Comparison of ENCODE assay signal across 31 cellular contexts in the genomic region with DNA sequence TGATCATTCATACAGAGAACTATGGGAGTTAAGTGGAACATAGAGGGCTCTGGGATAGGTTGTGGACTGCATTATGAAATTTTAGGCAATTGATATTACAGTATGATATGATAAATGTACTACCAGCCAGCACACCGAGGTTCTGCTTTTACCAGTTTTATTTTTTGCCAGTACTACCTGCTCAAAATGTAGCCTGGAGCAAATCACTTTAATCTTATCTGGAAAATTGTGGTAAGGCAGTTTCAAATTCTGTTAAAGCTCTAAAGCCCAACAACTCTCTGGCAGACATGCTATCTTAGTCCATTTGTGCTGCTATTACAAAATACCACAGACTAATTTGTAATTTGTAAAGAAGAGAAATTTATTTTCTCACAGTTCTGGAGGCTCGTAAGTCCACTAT.
"Had no signal": no experiment of that assay in that cellular context is flagged by ENCODE, and none has a peak within 500 bp of the region (broad histone marks: within the 10 kb centered on the region; RNA-seq: fewer than 3 reads in every experiment).

No MANE protein-coding gene starts in this region.

- H3K4me3 Mint-ChIP-seq: activated CD4-positive, alpha-beta memory T cell treated with anti-CD3 and anti-CD28 coated beads, Interleukin-2, amount 10 ng/mL, durations not matched to agents 7 days and 5 days; activated CD4-positive, alpha-beta T cell treated with anti-CD3 and anti-CD28 coated beads, Interleukin-2, amount 10 ng/mL, durations not matched to agents 7 days and 5 days; activated naive CD4-positive, alpha-beta T cell treated with anti-CD3 and anti-CD28 coated beads, Interleukin-2, amount 10 ng/mL, durations not matched to agents 7 days and 5 days; activated naive CD8-positive, alpha-beta T cell treated with anti-CD3 and anti-CD28 coated beads, Interleukin-2, amount 10 ng/mL, durations not matched to agents 7 days and 5 days; activated T-cell treated with anti-CD3 and anti-CD28 coated beads, Interleukin-2, amount 50 U/mL, for 24 hours; activated T-cell treated with anti-CD3 and anti-CD28 coated beads, Interleukin-2, amount 50 U/mL, for 72 hours; effector memory CD8-positive, alpha-beta T cell had no signal

- H3K4me2 ChIP-seq: hepatocyte had no signal

- H3K9me3 ChIP-seq: body of pancreas, esophagus muscularis mucosa, gastroesophageal sphincter, heart right ventricle had no signal

- H3K9me3 Mint-ChIP-seq: activated CD4-positive, alpha-beta memory T cell treated with anti-CD3 and anti-CD28 coated beads, Interleukin-2, amount 10 ng/mL, durations not matched to agents 7 days and 5 days; activated CD4-positive, alpha-beta T cell treated with anti-CD3 and anti-CD28 coated beads, Interleukin-2, amount 10 ng/mL, durations not matched to agents 7 days and 5 days; activated naive CD4-positive, alpha-beta T cell treated with anti-CD3 and anti-CD28 coated beads, Interleukin-2, amount 10 ng/mL, durations not matched to agents 7 days and 5 days; activated naive CD4-positive, alpha-beta T cell treated with anti-CD3 and anti-CD28 coated beads, Interleukin-2, amount 50 U/mL, for 72 hours; activated naive CD8-positive, alpha-beta T cell treated with anti-CD3 and anti-CD28 coated beads, Interleukin-2, amount 10 ng/mL, durations not matched to agents 7 days and 5 days; activated T-cell treated with anti-CD3 and anti-CD28 coated beads, Interleukin-2, amount 50 U/mL, for 24 hours; effector memory CD8-positive, alpha-beta T cell had no signal

- H3K79me2 ChIP-seq: hepatocyte had no signal

- H3K4me1 Mint-ChIP-seq: activated CD4-positive, alpha-beta memory T cell treated with anti-CD3 and anti-CD28 coated beads, Interleukin-2, amount 10 ng/mL, durations not matched to agents 7 days and 5 days; activated CD4-positive, alpha-beta T cell treated with anti-CD3 and anti-CD28 coated beads, Interleukin-2, amount 10 ng/mL, durations not matched to agents 7 days and 5 days; activated naive CD4-positive, alpha-beta T cell treated with anti-CD3 and anti-CD28 coated beads, Interleukin-2, amount 10 ng/mL, durations not matched to agents 7 days and 5 days; activated naive CD8-positive, alpha-beta T cell treated with anti-CD3 and anti-CD28 coated beads, Interleukin-2, amount 10 ng/mL, durations not matched to agents 7 days and 5 days had no signal

- H2AFZ ChIP-seq: hepatocyte had no signal

- H3K4me3 ChIP-seq: body of pancreas, esophagus muscularis mucosa, gastroesophageal sphincter, heart right ventricle, hepatocyte had no signal

- H3K27ac ChIP-seq: body of pancreas, esophagus muscularis mucosa, gastroesophageal sphincter, heart right ventricle, hepatocyte had no signal

- H3K27me3 ChIP-seq: body of pancreas, esophagus muscularis mucosa, gastroesophageal sphincter, heart right ventricle, hepatocyte had no signal

- ATAC-seq: activated naive CD4-positive, alpha-beta T cell treated with anti-CD3 and anti-CD28 coated beads, Interleukin-2, amount 50 U/mL, for 72 hours; activated T-cell treated with anti-CD3 and anti-CD28 coated beads, Interleukin-2, amount 50 U/mL, for 72 hours; body of pancreas; effector memory CD8-positive, alpha-beta T cell; gastroesophageal sphincter; heart right ventricle had no signal

- H3K27ac Mint-ChIP-seq: activated CD4-positive, alpha-beta memory T cell treated with anti-CD3 and anti-CD28 coated beads, Interleukin-2, amount 10 ng/mL, durations not matched to agents 7 days and 5 days; activated CD4-positive, alpha-beta T cell treated with anti-CD3 and anti-CD28 coated beads, Interleukin-2, amount 10 ng/mL, durations not matched to agents 7 days and 5 days; activated naive CD4-positive, alpha-beta T cell treated with anti-CD3 and anti-CD28 coated beads, Interleukin-2, amount 10 ng/mL, durations not matched to agents 7 days and 5 days; activated naive CD4-positive, alpha-beta T cell treated with anti-CD3 and anti-CD28 coated beads, Interleukin-2, amount 50 U/mL, for 72 hours; activated naive CD8-positive, alpha-beta T cell treated with anti-CD3 and anti-CD28 coated beads, Interleukin-2, amount 10 ng/mL, durations not matched to agents 7 days and 5 days; activated T-cell treated with anti-CD3 and anti-CD28 coated beads, Interleukin-2, amount 50 U/mL, for 24 hours; activated T-cell treated with anti-CD3 and anti-CD28 coated beads, Interleukin-2, amount 50 U/mL, for 72 hours; effector memory CD8-positive, alpha-beta T cell had no signal

- DNase-seq: activated CD4-positive, alpha-beta memory T cell treated with anti-CD3 and anti-CD28 coated beads, Interleukin-2, amount 10 ng/mL, durations not matched to agents 7 days and 5 days; activated CD4-positive, alpha-beta T cell treated with anti-CD3 and anti-CD28 coated beads for 1 hour; activated CD4-positive, alpha-beta T cell treated with anti-CD3 and anti-CD28 coated beads for 4 hours; activated CD4-positive, alpha-beta T cell treated with anti-CD3 and anti-CD28 coated beads, Interleukin-2, amount 10 ng/mL, durations not matched to agents 7 days and 5 days; activated CD4-positive, alpha-beta T cell treated with anti-CD3 and anti-CD28 coated beads, Interleukin-2, amount 50 U/mL, for 4 hours; activated CD4-positive, CD25-positive, alpha-beta regulatory T cell; activated CD8-positive, alpha-beta memory T cell treated with anti-CD3 and anti-CD28 coated beads, Interleukin-2, amount 50 U/mL, for 48 hours; activated gamma-delta T cell; activated naive CD4-positive, alpha-beta T cell; activated naive CD4-positive, alpha-beta T cell treated with anti-CD3 and anti-CD28 coated beads, Interleukin-2, amount 10 ng/mL, durations not matched to agents 7 days and 5 days; activated naive CD8-positive, alpha-beta T cell treated with anti-CD3 and anti-CD28 coated beads, Interleukin-2, amount 10 ng/mL, durations not matched to agents 7 days and 5 days; activated T-cell treated with anti-CD3 and anti-CD28 coated beads for 4 hours; activated T-cell treated with anti-CD3 and anti-CD28 coated beads, Interleukin-2, amount 50 U/mL, for 24 hours; activated T-cell treated with anti-CD3 and anti-CD28 coated beads, Interleukin-2, amount 50 U/mL, for 72 hours; amniotic stem cell; anterior cingulate cortex; body of pancreas; caudate nucleus; cortex of kidney; dermis blood vessel endothelial cell; effector CD4-positive, alpha-beta T cell; effector memory CD8-positive, alpha-beta T cell; erythroblast; foreskin melanocyte; heart right ventricle; T-helper 2 cell had no signal

- H3K27me3 Mint-ChIP-seq: activated CD4-positive, alpha-beta memory T cell treated with anti-CD3 and anti-CD28 coated beads, Interleukin-2, amount 10 ng/mL, durations not matched to agents 7 days and 5 days; activated CD4-positive, alpha-beta T cell treated with anti-CD3 and anti-CD28 coated beads, Interleukin-2, amount 10 ng/mL, durations not matched to agents 7 days and 5 days; activated naive CD4-positive, alpha-beta T cell treated with anti-CD3 and anti-CD28 coated beads, Interleukin-2, amount 10 ng/mL, durations not matched to agents 7 days and 5 days; activated naive CD8-positive, alpha-beta T cell treated with anti-CD3 and anti-CD28 coated beads, Interleukin-2, amount 10 ng/mL, durations not matched to agents 7 days and 5 days; effector memory CD8-positive, alpha-beta T cell had no signal

- FAIRE-seq: colon had no signal

- H3K36me3 Mint-ChIP-seq: activated naive CD4-positive, alpha-beta T cell treated with anti-CD3 and anti-CD28 coated beads, Interleukin-2, amount 10 ng/mL, durations not matched to agents 7 days and 5 days; activated naive CD4-positive, alpha-beta T cell treated with anti-CD3 and anti-CD28 coated beads, Interleukin-2, amount 50 U/mL, for 72 hours; activated naive CD8-positive, alpha-beta T cell treated with anti-CD3 and anti-CD28 coated beads, Interleukin-2, amount 10 ng/mL, durations not matched to agents 7 days and 5 days had no signal

- H3K4me1 ChIP-seq: body of pancreas, esophagus muscularis mucosa, gastroesophageal sphincter, heart right ventricle had no signal

- H3K36me3 ChIP-seq: esophagus muscularis mucosa, gastroesophageal sphincter, heart right ventricle had no signal
